ENCODE assay signal across 1 cellular context in genomic region chr10:3422282-3422681, GRCh38.
TF ChIP-seq lines count a peak whose summit lies in the region.

No MANE protein-coding gene starts in this region.

TF ChIP-seq in IMR-90, 13 proteins besides CTCF, POLR2A, EP300 and RAD21 (continued from another document):
- no peak for TF ChIP-seq BHLHE40 (IDR thresholded peaks at IDR 0.05; ENCODE audit: low read depth, low read length)
- no peak for TF ChIP-seq CEBPB (IDR thresholded peaks at IDR 0.05; ENCODE audit: low read depth, low read length)
- TF ChIP-seq MAFK (IDR thresholded peaks at IDR 0.05; ENCODE audit: low read depth, low read length) = no peak
- no peak for TF ChIP-seq MXI1 (IDR thresholded peaks at IDR 0.05; ENCODE audit: borderline replicate concordance, low read depth, low read length)
